7 cellular contexts compared by ENCODE assay signal in the genomic region with DNA sequence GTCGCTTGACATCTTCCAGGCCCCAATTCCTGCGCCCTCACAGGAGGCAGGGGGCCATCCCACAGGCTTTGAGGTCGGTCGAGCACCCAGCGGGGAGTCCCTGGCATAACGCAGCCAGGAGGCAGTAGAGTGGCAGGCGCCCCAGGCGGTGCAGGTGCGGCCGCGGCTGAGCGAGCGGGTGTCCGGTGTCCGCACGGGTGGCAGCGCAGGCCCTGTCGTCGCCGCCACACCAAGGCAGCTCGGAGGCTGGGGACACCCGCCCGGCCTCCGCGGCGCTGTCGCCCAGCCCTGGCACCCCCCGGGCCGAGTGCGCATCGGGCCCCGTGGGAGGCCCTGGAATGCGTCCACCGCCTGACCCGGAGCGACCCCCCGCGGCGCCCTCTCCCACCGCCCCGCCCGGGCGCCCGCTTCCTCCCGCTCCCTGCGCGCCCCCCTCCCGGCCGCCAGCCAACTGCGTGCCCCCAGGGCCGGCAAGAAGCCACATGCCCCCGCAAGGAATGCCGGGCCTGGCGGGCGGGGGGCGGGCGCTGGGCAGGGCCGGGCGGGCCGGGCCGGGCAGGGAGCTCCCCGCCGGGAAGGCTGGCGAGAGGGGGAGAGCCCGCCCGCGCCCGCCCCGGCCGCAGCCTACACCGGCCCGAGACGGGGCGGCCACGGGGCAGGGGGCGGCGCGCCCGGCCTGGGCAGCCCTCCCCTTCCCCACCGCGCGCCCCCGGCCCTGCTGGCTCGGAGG. TPM values are rescaled to one million over a fixed set of nuclear protein-coding genes. Genes with fewer than 3 reads are reported as not detected.
DNase-seq lines count a peak whose midpoint lies in the region; ATAC-seq and TF ChIP-seq lines count a peak whose summit lies in the region.

No MANE protein-coding gene starts in this region.

- peak overlapping the region; percentile 65 to 96 (median 86) for H3K4me3 Mint-ChIP-seq in IgD-negative memory B cell
- H3K4me3 Mint-ChIP-seq in activated CD8-positive, alpha-beta T cell treated with anti-CD3 and anti-CD28 coated beads for 36 hours, result peak overlapping the region; percentile 71

- POLR2A ChIA-PET in activated CD8-positive, alpha-beta T cell treated with anti-CD3 and anti-CD28 coated beads for 36 hours (lab: Charles Lee), result interaction anchor here (0.9 kb wide), 1 partner anchor 44 kb away, joined by 3 read pairs; no protein-coding TSS in a partner anchor

- CTCF ChIA-PET in activated CD8-positive, alpha-beta T cell treated with anti-CD3 and anti-CD28 coated beads for 36 hours (lab: Charles Lee), result no interaction called here

- H3K9me3 Mint-ChIP-seq in IgD-negative memory B cell, result no peaks in the 10 kb centered on the region
- H3K9me3 Mint-ChIP-seq in activated CD8-positive, alpha-beta T cell treated with anti-CD3 and anti-CD28 coated beads for 36 hours, result no peaks in the 10 kb centered on the region

- H3K4me1 Mint-ChIP-seq in IgD-negative memory B cell, result peaks cover 8 to 20% (median 16%) of the 10 kb centered on the region in 3 donors
- peaks cover 3% of the 10 kb centered on the region for H3K4me1 Mint-ChIP-seq in activated CD8-positive, alpha-beta T cell treated with anti-CD3 and anti-CD28 coated beads for 36 hours (ENCODE audit: low read depth)

- intact Hi-C loops in activated CD8-positive, alpha-beta T cell treated with anti-CD3 and anti-CD28 coated beads for 36 hours (cut with micrococcal nuclease), result no loop called here

- no peak for TF ChIP-seq CTCF in activated CD8-positive, alpha-beta T cell treated with anti-CD3 and anti-CD28 coated beads for 36 hours (IDR thresholded peaks at IDR 0.05)
- TF ChIP-seq CTCF in omental fat pad (IDR thresholded peaks at IDR 0.05), result no peak

- ATAC-seq in activated CD8-positive, alpha-beta T cell treated with anti-CD3 and anti-CD28 coated beads for 36 hours, result peak; percentile 55
- ATAC-seq in omental fat pad (ENCODE audit: low FRiP score) (peak; percentile 86), GM21447 (IDR thresholded peaks at IDR 0.05; ENCODE audit: unreplicated experiment) (no peak), HG02973 (IDR thresholded peaks at IDR 0.05; ENCODE audit: unreplicated experiment) (no peak)

- DNase-seq in Daoy (ENCODE audit: low read depth) (peak; percentile 80), glomerular visceral epithelial cell (ENCODE audit: extremely low spot score) (peak; percentile 77), omental fat pad (ENCODE audit: low spot score) (no peak)
- DNase-seq in activated CD8-positive, alpha-beta T cell treated with anti-CD3 and anti-CD28 coated beads for 36 hours, result peak; percentile 42

- H3K27me3 Mint-ChIP-seq in IgD-negative memory B cell, result peaks cover 12% of the 10 kb centered on the region
- H3K27me3 Mint-ChIP-seq in activated CD8-positive, alpha-beta T cell treated with anti-CD3 and anti-CD28 coated beads for 36 hours, result peaks cover 4% of the 10 kb centered on the region

- peak overlapping the region in 1 of 3 donors; percentile 67 for H3K27ac Mint-ChIP-seq in IgD-negative memory B cell
- peak overlapping the region; percentile 64 for H3K27ac Mint-ChIP-seq in activated CD8-positive, alpha-beta T cell treated with anti-CD3 and anti-CD28 coated beads for 36 hours

- peaks cover 4% of the 10 kb centered on the region for H3K36me3 Mint-ChIP-seq in IgD-negative memory B cell
- H3K36me3 Mint-ChIP-seq in activated CD8-positive, alpha-beta T cell treated with anti-CD3 and anti-CD28 coated beads for 36 hours (ENCODE audit: low read depth), result peaks cover 2% of the 10 kb centered on the region

RNA-seq across cellular contexts. Expression of a gene that starts 33.9 kb away (rescaled TPM):
- total RNA-seq in Daoy (2014; rRNA removed; shearing (Covaris generic)), result 2.4 and 2.7 TPM in 2 replicates
- polyA plus RNA-seq in IgD-negative memory B cell, result 1.4 TPM
- 1 to 10 TPM; 2.6 to 3.5 TPM for total RNA-seq in activated CD8-positive, alpha-beta T cell treated with anti-CD3 and anti-CD28 coated beads for 36 hours
- total RNA-seq in omental fat pad, result 10 to 100 TPM in 2 of 4 donors, 1 to 10 TPM in 2; 7.0 to 15.6 (median 10.7) TPM

Comparison
In these comparisons a context has a peak if more than half of its experiments do, and no peak if none do; other contexts are left out.
1. ATAC-seq: peak in activated CD8-positive, alpha-beta T cell treated with anti-CD3 and anti-CD28 coated beads for 36 hours (single experiment) and omental fat pad (single experiment); none in GM21447 (single experiment) and HG02973 (single experiment).